7 cellular contexts compared by ENCODE assay signal in genomic region chr9:37471942-37472679, GRCh38. TPM values are rescaled to one million over a fixed set of nuclear protein-coding genes. Genes with fewer than 3 reads are reported as not detected.
DNase-seq lines count a peak whose midpoint lies in the region; ATAC-seq and TF ChIP-seq lines count a peak whose summit lies in the region.

No MANE protein-coding gene starts in this region.

- H2AFZ ChIP-seq in GM23338: no peak overlapping the region
- H2AFZ ChIP-seq in SK-N-SH (ENCODE audit: low read depth): peak overlapping the region; percentile 81

- POLR2A ChIA-PET in SK-N-SH (lab: Yijun Ruan, JAX): no interaction called here
- POLR2A ChIA-PET in naive thymus-derived CD8-positive, alpha-beta T cell (lab: Charles Lee): interaction anchor here (0.6 kb wide), 1 partner anchor 1319 kb away, joined by 5 read pairs; no protein-coding TSS in a partner anchor

- peak overlapping the region; percentile 89 for H3K27ac ChIP-seq in GM23338 (ENCODE audit: low read depth)
- H3K27ac ChIP-seq in SK-N-SH (ENCODE audit: low read depth in 2 of 2, low read length in 1 of 2): peak overlapping the region; percentile 70 to 94; a peak in 3 of 4 replicates
- peak overlapping the region; percentile 78 to 83 (median 82) for H3K27ac ChIP-seq in esophagus squamous epithelium

- H3K79me2 ChIP-seq in GM23338 (replicated peaks; ENCODE audit: insufficient read depth) (no peaks in the 10 kb centered on the region), SK-N-SH (ENCODE audit: insufficient read depth) (no peaks in the 10 kb centered on the region)

- H3K9me3 ChIP-seq in SK-N-SH (peaks cover 9% of the 10 kb centered on the region; the same call in 1 of the 2 replicates), esophagus squamous epithelium (peaks cover 0 to 5% (median 5%) of the 10 kb centered on the region in 3 donors)

- H3K4me3 ChIP-seq in GM23338 (no peak overlapping the region), SK-N-SH (ENCODE audit: low read depth in 2 of 2, low read length in 1 of 2) (peak overlapping the region; percentile 34 to 61; a peak in 3 of 4 replicates), esophagus squamous epithelium (peak overlapping the region; percentile 14 to 51 (median 34))

- TF ChIP-seq CTCF in GM23338 (conservative IDR thresholded peaks at IDR 0.05; ENCODE audit: low read depth in 2 of 2): no peak
- TF ChIP-seq CTCF in SK-N-SH (IDR thresholded peaks at IDR 0.05): no peak
- no peak for TF ChIP-seq CTCF in esophagus squamous epithelium (IDR thresholded peaks at IDR 0.05)
- no peak for TF ChIP-seq CTCF in GM13977 (IDR thresholded peaks at IDR 0.05; ENCODE audit: extremely low read depth, insufficient read depth, missing control alignments)

- H3K9ac ChIP-seq in SK-N-SH: peak overlapping the region; percentile 76

- H3K9me2 ChIP-seq in GM23338 (ENCODE audit: insufficient read depth) (0 out of 2 replicates have a peak, but pooled peaks cover 6% of the 10 kb centered on the region), SK-N-SH (no peaks in the 10 kb centered on the region)

- H3K27me3 ChIP-seq in GM23338 (ENCODE audit: insufficient read depth): no peaks in the 10 kb centered on the region
- no peaks in the 10 kb centered on the region for H3K27me3 ChIP-seq in SK-N-SH (ENCODE audit: insufficient read depth)
- no peaks in the 10 kb centered on the region for H3K27me3 ChIP-seq in esophagus squamous epithelium

- peak; percentile 89 for ATAC-seq in GM23338
- ATAC-seq in naive thymus-derived CD8-positive, alpha-beta T cell: peak; percentile 14 to 35
- ATAC-seq in GM18861 (IDR thresholded peaks at IDR 0.05; ENCODE audit: unreplicated experiment): no peak

- intact Hi-C loops in esophagus squamous epithelium (cut with DNase I): no loop called here

- DNase-seq in GM23338 (ENCODE audit: low spot score) (peak; percentile 95), SK-N-SH (no peak), esophagus squamous epithelium (lab: John Stamatoyannopoulos, UW) (no peak), GM13977 (ENCODE audit: low spot score) (no peak), NCI-H2029 (lab: John Stamatoyannopoulos, UW) (no peak)
- no peak for DNase-seq in naive thymus-derived CD8-positive, alpha-beta T cell

- H3K36me3 ChIP-seq in GM23338 (ENCODE audit: insufficient read depth) (no peaks in the 10 kb centered on the region), SK-N-SH (replicated peaks in 1 of 2; ENCODE audit: control insufficient read depth in 1 of 2, insufficient read depth in 2 of 2, low read length in 1 of 2) (no peaks in the 10 kb centered on the region), esophagus squamous epithelium (no peaks in the 10 kb centered on the region)

- H3K9me3 Mint-ChIP-seq in GM23338: peaks cover 33% of the 10 kb centered on the region
- H3K9me3 Mint-ChIP-seq in naive thymus-derived CD8-positive, alpha-beta T cell: peaks cover 0 to 13% (median 8%) of the 10 kb centered on the region in 9 donors

- peaks cover 13% of the 10 kb centered on the region for H3K27me3 Mint-ChIP-seq in GM23338 (ENCODE audit: insufficient read depth, low read depth, poor library complexity)
- peaks cover 4 to 9% (median 5%) of the 10 kb centered on the region in 5 donors for H3K27me3 Mint-ChIP-seq in naive thymus-derived CD8-positive, alpha-beta T cell

- no peak for TF ChIP-seq POLR2A in esophagus squamous epithelium (IDR thresholded peaks at IDR 0.05)

- H3K4me1 ChIP-seq in GM23338 (ENCODE audit: insufficient read depth) (peaks cover 8% of the 10 kb centered on the region), SK-N-SH (ENCODE audit: control insufficient read depth in 1 of 2, insufficient read depth in 2 of 2, low read depth in 1 of 2, low read length in 1 of 2) (no peaks in the 10 kb centered on the region), esophagus squamous epithelium (peaks cover 7 to 30% (median 9%) of the 10 kb centered on the region in 3 donors)

- 26% methylated on average over 7 of the region's 7 CpGs for WGBS in SK-N-SH (ENCODE audit: low lambda C conversion rate)
- WGBS in esophagus squamous epithelium, 2 donors: 9 to 13% methylated on average over 5 to 7 of the region's 7 CpGs

- peak overlapping the region; percentile 98 for H3K27ac Mint-ChIP-seq in GM23338
- peak overlapping the region; percentile 53 to 92 (median 76) for H3K27ac Mint-ChIP-seq in naive thymus-derived CD8-positive, alpha-beta T cell

- peak in 1 of 2 experiments; percentile 37; a peak in 1 of 4 replicates for TF ChIP-seq EP300 in SK-N-SH (IDR thresholded peaks at IDR 0.05; ENCODE audit: borderline replicate concordance in 1 of 2, low read depth in 1 of 2, low read length in 1 of 2)

- peak overlapping the region; percentile 48; the same call in 2 of the 3 replicates for H3K4me3 Mint-ChIP-seq in GM23338
- H3K4me3 Mint-ChIP-seq in naive thymus-derived CD8-positive, alpha-beta T cell: peak overlapping the region; percentile 72 to 88 (median 76)

- no peak for TF ChIP-seq RAD21 in SK-N-SH (IDR thresholded peaks at IDR 0.05; ENCODE audit: low read length)

- peak overlapping the region; percentile 6; the same call in 1 of the 2 replicates for H3K4me2 ChIP-seq in GM23338
- H3K4me2 ChIP-seq in SK-N-SH: peak overlapping the region; percentile 70

- peaks cover 16% of the 10 kb centered on the region for H3K4me1 Mint-ChIP-seq in GM23338
- H3K4me1 Mint-ChIP-seq in naive thymus-derived CD8-positive, alpha-beta T cell: peaks cover 4 to 15% (median 13%) of the 10 kb centered on the region in 4 donors

- in situ Hi-C loops in GM13977 (cut with MboI; ENCODE audit: low pct_unique_long_range_greater_than_20kb, low sequenced_read_pairs, unreplicated experiment): no loop called here

- H4K20me1 ChIP-seq in GM23338 (replicated peaks; ENCODE audit: insufficient read depth) (no peaks in the 10 kb centered on the region), SK-N-SH (ENCODE audit: insufficient read depth) (no peaks in the 10 kb centered on the region)

- peaks cover 23% of the 10 kb centered on the region; the same call in 2 of the 3 replicates for H3K36me3 Mint-ChIP-seq in GM23338 (ENCODE audit: low read depth)
- peaks cover 0 to 2% (median 0%) of the 10 kb centered on the region in 3 donors for H3K36me3 Mint-ChIP-seq in naive thymus-derived CD8-positive, alpha-beta T cell

- H3F3A ChIP-seq in GM23338 (replicated peaks; ENCODE audit: low read depth): peaks cover 9% of the 10 kb centered on the region
- H3F3A ChIP-seq in SK-N-SH (replicated peaks; ENCODE audit: insufficient read depth): peaks cover 28% of the 10 kb centered on the region

- CTCF ChIA-PET in SK-N-SH (lab: Yijun Ruan, JAX): no interaction called here

TF ChIP-seq in GM23338, 12 proteins besides CTCF, POLR2A, EP300 and RAD21:
- peak; percentile 48; the same call in 1 of the 2 replicates for TF ChIP-seq ETS1 (IDR thresholded peaks at IDR 0.05)
- TF ChIP-seq STAT1 (IDR thresholded peaks at IDR 0.05; ENCODE audit: unreplicated experiment): no peak

RNA-seq across cellular contexts. Expression of gene ZBTB5, which starts 6.9 kb away (rescaled TPM):
- total RNA-seq in GM23338 (2014; rRNA removed; shearing (Covaris generic)): 19.5 and 20.3 TPM in 2 replicates
- polyA plus RNA-seq in GM23338 (2016; fragmentation: Nextera tagmentation; extraction: Ambion mirVana): 2.5 and 2.8 TPM in 2 replicates
- polyA plus RNA-seq in SK-N-SH (2012; rRNA removed): 6.3 and 9.6 TPM in 2 replicates
- polyA plus RNA-seq in SK-N-SH (2012; cell fraction: cytosol; rRNA removed): 4.8 and 5.8 TPM in 2 replicates
- polyA plus RNA-seq in SK-N-SH (2012; cell fraction: nucleus; rRNA removed): 13.3 and 18.3 TPM in 2 replicates
- total RNA-seq in esophagus squamous epithelium: 10 to 100 TPM; 15.0 to 23.3 (median 20.5) TPM
- 10 to 100 TPM; 12.9 to 13.2 TPM for total RNA-seq in naive thymus-derived CD8-positive, alpha-beta T cell
- under 1 TPM; 0.50 to 0.83 (median 0.64) TPM for polyA plus RNA-seq in naive thymus-derived CD8-positive, alpha-beta T cell

RNA-seq across cellular contexts. Expression of gene POLR1E, which starts 13.6 kb away (rescaled TPM):
- 36.0 and 45.5 TPM in 2 replicates for total RNA-seq in GM23338 (2014; rRNA removed; shearing (Covaris generic))
- polyA plus RNA-seq in GM23338 (2016; fragmentation: Nextera tagmentation; extraction: Ambion mirVana): 15.4 and 19.2 TPM in 2 replicates
- 38.8 and 42.1 TPM in 2 replicates for polyA plus RNA-seq in SK-N-SH (2012; rRNA removed)
- 41.5 and 42.1 TPM in 2 replicates for polyA plus RNA-seq in SK-N-SH (2012; cell fraction: cytosol; rRNA removed)
- 15.6 and 21.9 TPM in 2 replicates for polyA plus RNA-seq in SK-N-SH (2012; cell fraction: nucleus; rRNA removed)
- 10 to 100 TPM; 11.6 to 31.1 (median 15.2) TPM for total RNA-seq in esophagus squamous epithelium
- 10 to 100 TPM; 34.5 to 38.2 TPM for total RNA-seq in naive thymus-derived CD8-positive, alpha-beta T cell
- 10 to 100 TPM; 13.3 to 21.2 (median 17.4) TPM for polyA plus RNA-seq in naive thymus-derived CD8-positive, alpha-beta T cell

RNA-seq across cellular contexts. Expression of gene GRHPR, which starts 49.6 kb away (rescaled TPM):
- total RNA-seq in GM23338 (2014; rRNA removed; shearing (Covaris generic)): 120 and 128 TPM in 2 replicates
- polyA plus RNA-seq in GM23338 (2016; fragmentation: Nextera tagmentation; extraction: Ambion mirVana): 62.4 and 69.0 TPM in 2 replicates
- 206 and 232 TPM in 2 replicates for polyA plus RNA-seq in SK-N-SH (2012; rRNA removed)
- polyA plus RNA-seq in SK-N-SH (2012; cell fraction: cytosol; rRNA removed): 107 and 153 TPM in 2 replicates
- 193 and 213 TPM in 2 replicates for polyA plus RNA-seq in SK-N-SH (2012; cell fraction: nucleus; rRNA removed)
- 100 to 1,000 TPM in 2 of 4 donors, 10 to 100 TPM in 2; 74.5 to 117 (median 93.8) TPM for total RNA-seq in esophagus squamous epithelium
- total RNA-seq in naive thymus-derived CD8-positive, alpha-beta T cell: 10 to 100 TPM; 55.0 to 58.7 TPM
- 10 to 100 TPM; 71.5 to 89.3 (median 74.4) TPM for polyA plus RNA-seq in naive thymus-derived CD8-positive, alpha-beta T cell
